Comparison of ENCODE assay signal across 8 cellular contexts in genomic region chr6:131061041-131061770, GRCh38. TPM values are rescaled to one million over a fixed set of nuclear protein-coding genes. Genes with fewer than 3 reads are reported as not detected.
DNase-seq lines count a peak whose midpoint lies in the region; ATAC-seq and TF ChIP-seq lines count a peak whose summit lies in the region.

No MANE protein-coding gene starts in this region.

- no peak overlapping the region for H2AFZ ChIP-seq in mesenchymal stem cell (ENCODE audit: low read depth, low read length)

- no peak overlapping the region for H3K14ac ChIP-seq in mesenchymal stem cell (ENCODE audit: low read length in 2 of 2)

- peak overlapping the region; percentile 81 for H3K4me2 ChIP-seq in mesenchymal stem cell (ENCODE audit: low read length, poor library complexity, severe bottlenecking)

- peak; percentile 22 for ATAC-seq in HG03175 (IDR thresholded peaks at IDR 0.05; ENCODE audit: unreplicated experiment)

- H3K27me3 ChIP-seq in mesenchymal stem cell (ENCODE audit: control insufficient read depth in 1 of 2, insufficient read depth in 1 of 2, low read length in 2 of 2) = no peaks in the 10 kb centered on the region

- H4K8ac ChIP-seq in mesenchymal stem cell (ENCODE audit: low read length) = no peak overlapping the region

- peak; percentile 46 for DNase-seq in EH (ENCODE audit: low read depth)
- peak; percentile 62 for DNase-seq in astrocyte of the spinal cord (ENCODE audit: low read depth, low spot score)
- peak; percentile 53 for DNase-seq in mesenchymal stem cell
- no peak for DNase-seq in DMS114 treated with DMSO at 0.1 percent for 48 hours (lab: John Stamatoyannopoulos, UW; ENCODE audit: unreplicated experiment)
- no peak for DNase-seq in NCI-H524 treated with DMSO at 0.1 percent for 48 hours (lab: John Stamatoyannopoulos, UW)
- no peak for DNase-seq in middle frontal gyrus (ENCODE audit: extremely low spot score, low spot score)
- no peak for DNase-seq in A172 (ENCODE audit: low spot score)

- peak overlapping the region; percentile 80 for H3K4me3 ChIP-seq in astrocyte of the spinal cord (ENCODE audit: low read depth, low read length)
- peak overlapping the region; percentile 23 to 90 for H3K4me3 ChIP-seq in mesenchymal stem cell (ENCODE audit: insufficient read depth in 1 of 2, low read depth in 1 of 2, low read length in 2 of 2)

- no peak for TF ChIP-seq CTCF in astrocyte of the spinal cord (IDR thresholded peaks at IDR 0.05; ENCODE audit: low read depth, low read length)

- peaks cover under 1% of the 10 kb centered on the region for H3K9me3 ChIP-seq in mesenchymal stem cell (ENCODE audit: control insufficient read depth, low read length)

- H3K4me1 ChIP-seq in mesenchymal stem cell (ENCODE audit: control insufficient read depth, insufficient read depth, low read depth, low read length) = peaks cover 2% of the 10 kb centered on the region

- H3K9ac ChIP-seq in mesenchymal stem cell (ENCODE audit: low read length) = peak overlapping the region; percentile 87

- no peak overlapping the region for H2BK5ac ChIP-seq in mesenchymal stem cell (ENCODE audit: low read depth, low read length, poor library complexity, severe bottlenecking)

- H2BK120ac ChIP-seq in mesenchymal stem cell (ENCODE audit: low read depth, low read length) = no peak overlapping the region

- H2BK12ac ChIP-seq in mesenchymal stem cell (ENCODE audit: low read length in 2 of 2) = no peak overlapping the region

- H3K18ac ChIP-seq in mesenchymal stem cell (ENCODE audit: low read depth in 1 of 2, low read length in 2 of 2) = no peak overlapping the region

- no peak overlapping the region for H2BK15ac ChIP-seq in mesenchymal stem cell (ENCODE audit: low read depth, poor library complexity, severe bottlenecking)

- H3K79me1 ChIP-seq in mesenchymal stem cell (replicated peaks; ENCODE audit: low read length, poor library complexity, severe bottlenecking) = peaks cover 1% of the 10 kb centered on the region

- H4K91ac ChIP-seq in mesenchymal stem cell (ENCODE audit: low read length) = no peak overlapping the region

- H3K36me3 ChIP-seq in mesenchymal stem cell (ENCODE audit: control insufficient read depth in 1 of 2, insufficient read depth in 2 of 2, low read depth in 1 of 2, low read length in 2 of 2) = no peaks in the 10 kb centered on the region

- in situ Hi-C loops in astrocyte of the spinal cord (cut with HindIII; ENCODE audit: low sequenced_read_pairs) = no loop called here

- no peak overlapping the region for H2AK5ac ChIP-seq in mesenchymal stem cell (ENCODE audit: low read length, severe bottlenecking)

- 74% methylated on average over 7 of the region's 10 CpGs for WGBS in mesenchymal stem cell

- H3K23ac ChIP-seq in mesenchymal stem cell (ENCODE audit: low read length in 2 of 2) = no peak overlapping the region

- H3K27ac ChIP-seq in mesenchymal stem cell (ENCODE audit: low read length, poor library complexity, severe bottlenecking) = peak overlapping the region; percentile 86

- no peak overlapping the region for H3K4ac ChIP-seq in mesenchymal stem cell (ENCODE audit: low read depth in 1 of 2, low read length in 2 of 2)

RNA-seq across cellular contexts. Expression of gene EPB41L2, which starts 1.8 kb away (rescaled TPM):
- polyA plus RNA-seq in mesenchymal stem cell (2013, experiment 1 of 2) = 50.3 TPM
- polyA plus RNA-seq in mesenchymal stem cell (2013, experiment 2 of 2) = 49.4 TPM
- 17.5 and 18.3 TPM in 2 replicates for total RNA-seq in A172 (2014; rRNA removed; shearing (Covaris generic))

Comparison
In these comparisons a context has a peak if more than half of its experiments do, and no peak if none do; other contexts are left out.
1. DNase-seq: peak in EH (single experiment), astrocyte of the spinal cord (single experiment) and mesenchymal stem cell (single experiment); none in DMS114 treated with DMSO at 0.1 percent for 48 hours (single experiment), NCI-H524 treated with DMSO at 0.1 percent for 48 hours (single experiment), middle frontal gyrus (single experiment) and A172 (single experiment).